Comparison of ENCODE assay signal across 20 cellular contexts in genomic region chr1:69139007-69139406, GRCh38.
DNase-seq lines count a peak whose midpoint lies in the region; ATAC-seq and TF ChIP-seq lines count a peak whose summit lies in the region.
"Had no signal": no experiment of that assay in that cellular context is flagged by ENCODE, and none has a peak within 500 bp of the region (broad histone marks: within the 10 kb centered on the region; RNA-seq: fewer than 3 reads in every experiment).

No MANE protein-coding gene starts in this region.

- ATAC-seq in sciatic nerve (peak; percentile 73), GM18498 (IDR thresholded peaks at IDR 0.05; ENCODE audit: unreplicated experiment) (no peak)
- ATAC-seq: A549 had no signal

- peak; percentile 19 for DNase-seq in G401 (ENCODE audit: low spot score)
- DNase-seq in anterior cingulate cortex (lab: John Stamatoyannopoulos, UW): peak in 32 of 58 donors; percentile 6 to 77 (median 28)
- DNase-seq in inferior parietal cortex (ENCODE audit: extremely low spot score): peak; percentile 54
- no peak for DNase-seq in sciatic nerve (ENCODE audit: low spot score)
- no peak for DNase-seq in GM10266 (ENCODE audit: extremely low spot score)
- DNase-seq in GM19238 (ENCODE audit: insufficient read length, low spot score): no peak
- DNase-seq: BE2C, EL, GM23248, HCEC 1CT, NCI-H1092, NCI-H1436, NCI-H187 treated with DMSO at 0.1 percent for 48 hours, NCI-H2107, NCI-H510A treated with DMSO at 0.1 percent for 48 hours, NCI-H748 treated with DMSO at 0.1 percent for 48 hours, SIG-M5, SK-N-SH had no signal

- in situ Hi-C loops in G401 (cut with HindIII; ENCODE audit: low sequenced_read_pairs): no loop called here

- TF ChIP-seq CTCF in GM10266 (IDR thresholded peaks at IDR 0.05; ENCODE audit: control insufficient read depth, insufficient read depth, low read depth, missing control alignments): no peak

- intact Hi-C loops in sciatic nerve (cut with DNase I): no loop called here

Comparison
In these comparisons a context has a peak if more than half of its experiments do, and no peak if none do; other contexts are left out.
1. DNase-seq: peak in G401 (single experiment), anterior cingulate cortex (32 of 58) and inferior parietal cortex (single experiment); none in sciatic nerve (single experiment), GM10266 (single experiment) and GM19238 (single experiment).